ENCODE assay signal across 2 cellular contexts in the genomic region with DNA sequence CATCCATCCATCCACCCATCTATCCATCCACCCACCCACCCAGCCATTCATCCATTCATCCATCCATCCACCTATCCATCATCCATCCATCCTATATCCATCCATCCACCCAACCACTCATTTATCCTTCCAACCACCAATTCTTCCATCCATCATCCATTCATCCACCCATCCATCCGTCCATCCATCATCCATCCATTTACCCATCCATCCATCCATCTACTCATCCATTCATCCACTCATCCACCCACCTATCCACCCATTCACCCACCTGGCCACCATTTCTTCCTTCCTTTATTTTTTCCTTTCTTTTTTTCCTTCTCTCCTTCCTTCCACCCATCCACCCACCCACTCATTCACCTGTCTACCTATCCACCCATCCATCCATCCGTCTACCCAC.
TF ChIP-seq lines count a peak whose summit lies in the region.

No MANE protein-coding gene starts in this region.

TF ChIP-seq in HEK293, 187 proteins besides CTCF, POLR2A, EP300 and RAD21:
- TF ChIP-seq ZFHX2 (tag by site-specific recombination; conservative IDR thresholded peaks at IDR 0.05) (0 out of 2 replicates have a peak, but pooled peaks have one; percentile 8), ZNF366 (tag by site-specific recombination; conservative IDR thresholded peaks at IDR 0.05) (peak; percentile 93), ZBTB48 (tag by site-specific recombination; IDR thresholded peaks at IDR 0.05) (no peak), ZBTB17 (tag by site-specific recombination; IDR thresholded peaks at IDR 0.05) (peak; percentile 31; the same call in 1 of the 2 replicates), EGR2 (tag by site-specific recombination; IDR thresholded peaks at IDR 0.05; ENCODE audit: low read depth) (0 out of 2 replicates have a peak, but pooled peaks have one; percentile 23), ZSCAN16 (tag by site-specific recombination; IDR thresholded peaks at IDR 0.05) (no peak), ZNF404 (tag by site-specific recombination; IDR thresholded peaks at IDR 0.05) (no peak), YY2 (tag by site-specific recombination; IDR thresholded peaks at IDR 0.05) (no peak)
- TF ChIP-seq, protein P1, sequence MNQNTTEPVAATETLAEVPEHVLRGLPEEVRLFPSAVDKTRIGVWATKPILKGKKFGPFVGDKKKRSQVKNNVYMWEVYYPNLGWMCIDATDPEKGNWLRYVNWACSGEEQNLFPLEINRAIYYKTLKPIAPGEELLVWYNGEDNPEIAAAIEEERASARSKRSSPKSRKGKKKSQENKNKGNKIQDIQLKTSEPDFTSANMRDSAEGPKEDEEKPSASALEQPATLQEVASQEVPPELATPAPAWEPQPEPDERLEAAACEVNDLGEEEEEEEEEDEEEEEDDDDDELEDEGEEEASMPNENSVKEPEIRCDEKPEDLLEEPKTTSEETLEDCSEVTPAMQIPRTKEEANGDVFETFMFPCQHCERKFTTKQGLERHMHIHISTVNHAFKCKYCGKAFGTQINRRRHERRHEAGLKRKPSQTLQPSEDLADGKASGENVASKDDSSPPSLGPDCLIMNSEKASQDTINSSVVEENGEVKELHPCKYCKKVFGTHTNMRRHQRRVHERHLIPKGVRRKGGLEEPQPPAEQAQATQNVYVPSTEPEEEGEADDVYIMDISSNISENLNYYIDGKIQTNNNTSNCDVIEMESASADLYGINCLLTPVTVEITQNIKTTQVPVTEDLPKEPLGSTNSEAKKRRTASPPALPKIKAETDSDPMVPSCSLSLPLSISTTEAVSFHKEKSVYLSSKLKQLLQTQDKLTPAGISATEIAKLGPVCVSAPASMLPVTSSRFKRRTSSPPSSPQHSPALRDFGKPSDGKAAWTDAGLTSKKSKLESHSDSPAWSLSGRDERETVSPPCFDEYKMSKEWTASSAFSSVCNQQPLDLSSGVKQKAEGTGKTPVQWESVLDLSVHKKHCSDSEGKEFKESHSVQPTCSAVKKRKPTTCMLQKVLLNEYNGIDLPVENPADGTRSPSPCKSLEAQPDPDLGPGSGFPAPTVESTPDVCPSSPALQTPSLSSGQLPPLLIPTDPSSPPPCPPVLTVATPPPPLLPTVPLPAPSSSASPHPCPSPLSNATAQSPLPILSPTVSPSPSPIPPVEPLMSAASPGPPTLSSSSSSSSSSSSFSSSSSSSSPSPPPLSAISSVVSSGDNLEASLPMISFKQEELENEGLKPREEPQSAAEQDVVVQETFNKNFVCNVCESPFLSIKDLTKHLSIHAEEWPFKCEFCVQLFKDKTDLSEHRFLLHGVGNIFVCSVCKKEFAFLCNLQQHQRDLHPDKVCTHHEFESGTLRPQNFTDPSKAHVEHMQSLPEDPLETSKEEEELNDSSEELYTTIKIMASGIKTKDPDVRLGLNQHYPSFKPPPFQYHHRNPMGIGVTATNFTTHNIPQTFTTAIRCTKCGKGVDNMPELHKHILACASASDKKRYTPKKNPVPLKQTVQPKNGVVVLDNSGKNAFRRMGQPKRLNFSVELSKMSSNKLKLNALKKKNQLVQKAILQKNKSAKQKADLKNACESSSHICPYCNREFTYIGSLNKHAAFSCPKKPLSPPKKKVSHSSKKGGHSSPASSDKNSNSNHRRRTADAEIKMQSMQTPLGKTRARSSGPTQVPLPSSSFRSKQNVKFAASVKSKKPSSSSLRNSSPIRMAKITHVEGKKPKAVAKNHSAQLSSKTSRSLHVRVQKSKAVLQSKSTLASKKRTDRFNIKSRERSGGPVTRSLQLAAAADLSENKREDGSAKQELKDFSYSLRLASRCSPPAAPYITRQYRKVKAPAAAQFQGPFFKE (tag by site-specific recombination; IDR thresholded peaks at IDR 0.05; ENCODE audit: borderline replicate concordance): no peak
TF ChIP-seq in HEK293: peak in this region for 4.

TF ChIP-seq in H1, 55 proteins besides CTCF, POLR2A, EP300 and RAD21:
- no peak for TF ChIP-seq MAFK (IDR thresholded peaks at IDR 0.05; ENCODE audit: low read depth, low read length)
- TF ChIP-seq POLR2AphosphoS5 (IDR thresholded peaks at IDR 0.05; ENCODE audit: low read depth, low read length): no peak
- TF ChIP-seq POU5F1 (IDR thresholded peaks at IDR 0.05; ENCODE audit: low read depth, low read length): no peak
- TF ChIP-seq CBX5 (IDR thresholded peaks at IDR 0.05; ENCODE audit: low read depth, low read length): no peak
- TF ChIP-seq SIN3A (conservative IDR thresholded peaks at IDR 0.05 in 1 of 2, IDR thresholded peaks at IDR 0.05 in 1 of 2; ENCODE audit: low read depth in 1 of 2, low read length in 2 of 2): no peak
- TF ChIP-seq TAF7 (optimal IDR thresholded peaks at IDR 0.05; ENCODE audit: borderline replicate concordance, low read depth, low read length): no peak
- TF ChIP-seq NANOG (IDR thresholded peaks at IDR 0.05; ENCODE audit: insufficient read depth, low read depth, low read length, poor library complexity, severe bottlenecking): no peak
- TF ChIP-seq FOSL1 (IDR thresholded peaks at IDR 0.05; ENCODE audit: insufficient read depth, low read depth, low read length): no peak
- no peak for TF ChIP-seq KDM1A (IDR thresholded peaks at IDR 0.05; ENCODE audit: borderline replicate concordance, low read length)
- no peak for TF ChIP-seq ASH2L (IDR thresholded peaks at IDR 0.05; ENCODE audit: low read length)
- TF ChIP-seq PHF8 (conservative IDR thresholded peaks at IDR 0.05; ENCODE audit: low read depth, low read length): no peak
- TF ChIP-seq YY1 (IDR thresholded peaks at IDR 0.05; ENCODE audit: low read depth, low read length): no peak
- TF ChIP-seq TAF1 (IDR thresholded peaks at IDR 0.05; ENCODE audit: low read depth, low read length): no peak
- TF ChIP-seq CBX8 (IDR thresholded peaks at IDR 0.05; ENCODE audit: borderline replicate concordance, low read depth, low read length): no peak
- TF ChIP-seq EGR1 (IDR thresholded peaks at IDR 0.05; ENCODE audit: borderline replicate concordance, low read depth, low read length): no peak
- TF ChIP-seq RNF2 (IDR thresholded peaks at IDR 0.05; ENCODE audit: borderline replicate concordance, low read depth, low read length, missing control alignments, poor library complexity, severe bottlenecking): no peak
TF ChIP-seq in H1: peak in this region for 0.
